Comparison of ENCODE assay signal across 1 cellular context in genomic region chr4:157994863-157995262, GRCh38.
TF ChIP-seq lines count a peak whose summit lies in the region.

No MANE protein-coding gene starts in this region.

TF ChIP-seq in HepG2, 621 proteins besides CTCF, POLR2A, EP300 and RAD21 (continued from another document and continues in another):
- TF ChIP-seq, protein P1, sequence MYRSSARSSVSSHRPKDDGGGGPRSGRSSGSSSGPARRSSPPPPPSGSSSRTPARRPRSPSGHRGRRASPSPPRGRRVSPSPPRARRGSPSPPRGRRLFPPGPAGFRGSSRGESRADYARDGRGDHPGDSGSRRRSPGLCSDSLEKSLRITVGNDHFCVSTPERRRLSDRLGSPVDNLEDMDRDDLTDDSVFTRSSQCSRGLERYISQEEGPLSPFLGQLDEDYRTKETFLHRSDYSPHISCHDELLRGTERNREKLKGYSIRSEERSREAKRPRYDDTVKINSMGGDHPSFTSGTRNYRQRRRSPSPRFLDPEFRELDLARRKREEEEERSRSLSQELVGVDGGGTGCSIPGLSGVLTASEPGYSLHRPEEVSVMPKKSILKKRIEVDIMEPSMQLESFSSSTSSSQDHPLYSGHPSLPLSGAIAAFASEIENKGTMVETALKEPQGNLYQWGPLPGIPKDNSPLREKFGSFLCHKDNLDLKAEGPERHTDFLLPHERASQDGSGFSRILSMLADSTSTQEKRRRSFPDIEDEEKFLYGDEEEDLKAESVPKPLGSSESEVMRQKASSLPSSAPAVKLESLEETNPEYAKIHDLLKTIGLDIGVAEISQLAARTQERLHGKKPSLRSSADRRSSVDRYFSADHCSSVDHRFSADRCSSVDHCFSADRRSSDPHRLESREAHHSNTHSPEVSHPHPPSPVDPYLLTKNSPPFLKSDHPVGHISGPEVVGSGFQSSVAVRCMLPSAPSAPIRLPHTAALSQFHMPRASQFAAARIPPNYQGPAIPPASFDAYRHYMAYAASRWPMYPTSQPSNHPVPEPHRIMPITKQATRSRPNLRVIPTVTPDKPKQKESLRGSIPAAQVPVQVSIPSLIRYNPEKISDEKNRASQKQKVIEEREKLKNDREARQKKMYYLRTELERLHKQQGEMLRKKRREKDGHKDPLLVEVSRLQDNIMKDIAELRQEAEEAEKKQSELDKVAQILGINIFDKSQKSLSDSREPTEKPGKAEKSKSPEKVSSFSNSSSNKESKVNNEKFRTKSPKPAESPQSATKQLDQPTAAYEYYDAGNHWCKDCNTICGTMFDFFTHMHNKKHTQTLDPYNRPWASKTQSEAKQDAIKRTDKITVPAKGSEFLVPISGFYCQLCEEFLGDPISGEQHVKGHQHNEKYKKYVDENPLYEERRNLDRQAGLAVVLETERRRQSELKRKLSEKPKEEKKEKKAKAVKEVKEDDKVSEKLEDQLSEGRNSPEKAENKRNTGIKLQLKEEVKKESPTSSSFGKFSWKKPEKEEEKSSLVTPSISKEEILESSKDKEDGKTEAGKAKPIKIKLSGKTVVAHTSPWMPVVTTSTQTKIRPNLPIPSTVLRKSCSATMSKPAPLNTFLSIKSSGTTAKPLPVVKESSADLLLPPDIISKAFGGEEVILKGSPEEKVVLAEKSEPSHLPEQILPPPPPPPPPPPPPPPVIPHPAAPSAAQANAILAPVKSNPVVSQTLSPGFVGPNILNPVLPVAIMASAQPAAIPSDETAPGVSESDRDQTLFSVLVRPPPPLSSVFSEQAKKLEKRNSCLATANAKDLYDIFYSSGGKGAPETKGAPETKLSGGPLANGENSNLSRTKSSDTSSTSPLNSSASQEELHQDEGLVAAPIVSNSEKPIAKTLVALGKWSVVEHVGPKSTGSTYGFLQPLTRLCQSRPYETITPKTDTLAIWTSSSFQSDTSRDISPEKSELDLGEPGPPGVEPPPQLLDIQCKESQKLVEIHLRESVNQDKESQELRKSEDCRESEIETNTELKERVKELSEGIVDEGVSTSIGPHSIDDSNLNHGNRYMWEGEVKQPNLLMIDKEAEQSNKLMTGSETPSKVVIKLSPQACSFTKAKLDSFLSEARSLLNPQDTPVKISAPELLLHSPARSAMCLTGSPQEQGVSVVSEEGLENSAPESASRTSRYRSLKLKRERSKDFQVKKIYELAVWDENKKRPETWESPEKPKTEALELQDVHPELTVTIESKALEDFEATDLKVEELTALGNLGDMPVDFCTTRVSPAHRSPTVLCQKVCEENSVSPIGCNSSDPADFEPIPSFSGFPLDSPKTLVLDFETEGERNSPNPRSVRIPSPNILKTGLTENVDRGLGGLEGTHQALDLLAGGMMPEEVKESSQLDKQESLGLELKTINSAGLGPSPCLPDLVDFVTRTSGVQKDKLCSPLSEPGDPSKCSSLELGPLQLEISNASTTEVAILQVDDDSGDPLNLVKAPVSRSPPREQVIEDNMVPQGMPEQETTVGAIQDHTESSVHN (CRISPR knock-in tag; IDR thresholded peaks at IDR 0.05), result no peak
- TF ChIP-seq, protein P2, sequence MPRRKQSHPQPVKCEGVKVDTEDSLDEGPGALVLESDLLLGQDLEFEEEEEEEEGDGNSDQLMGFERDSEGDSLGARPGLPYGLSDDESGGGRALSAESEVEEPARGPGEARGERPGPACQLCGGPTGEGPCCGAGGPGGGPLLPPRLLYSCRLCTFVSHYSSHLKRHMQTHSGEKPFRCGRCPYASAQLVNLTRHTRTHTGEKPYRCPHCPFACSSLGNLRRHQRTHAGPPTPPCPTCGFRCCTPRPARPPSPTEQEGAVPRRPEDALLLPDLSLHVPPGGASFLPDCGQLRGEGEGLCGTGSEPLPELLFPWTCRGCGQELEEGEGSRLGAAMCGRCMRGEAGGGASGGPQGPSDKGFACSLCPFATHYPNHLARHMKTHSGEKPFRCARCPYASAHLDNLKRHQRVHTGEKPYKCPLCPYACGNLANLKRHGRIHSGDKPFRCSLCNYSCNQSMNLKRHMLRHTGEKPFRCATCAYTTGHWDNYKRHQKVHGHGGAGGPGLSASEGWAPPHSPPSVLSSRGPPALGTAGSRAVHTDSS (CRISPR knock-in tag; conservative IDR thresholded peaks at IDR 0.05), result no peak
- TF ChIP-seq, protein P3, sequence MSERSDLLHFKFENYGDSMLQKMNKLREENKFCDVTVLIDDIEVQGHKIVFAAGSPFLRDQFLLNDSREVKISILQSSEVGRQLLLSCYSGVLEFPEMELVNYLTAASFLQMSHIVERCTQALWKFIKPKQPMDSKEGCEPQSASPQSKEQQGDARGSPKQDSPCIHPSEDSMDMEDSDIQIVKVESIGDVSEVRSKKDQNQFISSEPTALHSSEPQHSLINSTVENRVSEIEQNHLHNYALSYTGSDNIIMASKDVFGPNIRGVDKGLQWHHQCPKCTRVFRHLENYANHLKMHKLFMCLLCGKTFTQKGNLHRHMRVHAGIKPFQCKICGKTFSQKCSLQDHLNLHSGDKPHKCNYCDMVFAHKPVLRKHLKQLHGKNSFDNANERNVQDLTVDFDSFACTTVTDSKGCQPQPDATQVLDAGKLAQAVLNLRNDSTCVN (CRISPR knock-in tag; IDR thresholded peaks at IDR 0.05; ENCODE audit: borderline replicate concordance), result peak; percentile 75; the same call in 1 of the 2 replicates
- TF ChIP-seq MXD3 (CRISPR knock-in tag; IDR thresholded peaks at IDR 0.05), result no peak; the same call in 1 of the 2 replicates
- TF ChIP-seq SP5 (CRISPR knock-in tag; IDR thresholded peaks at IDR 0.05; ENCODE audit: borderline replicate concordance, low read depth), result peak; percentile 43; the same call in 1 of the 2 replicates
- 0 out of 2 replicates have a peak, but pooled peaks have one; percentile 39 for TF ChIP-seq JUND (CRISPR knock-in tag; IDR thresholded peaks at IDR 0.05)
- no peak for TF ChIP-seq ZNF383 (CRISPR knock-in tag; IDR thresholded peaks at IDR 0.05; ENCODE audit: borderline replicate concordance)
- peak; percentile 69 for TF ChIP-seq POGK (CRISPR knock-in tag; conservative IDR thresholded peaks at IDR 0.05)
- no peak for TF ChIP-seq ZNF816 (CRISPR knock-in tag; IDR thresholded peaks at IDR 0.05; ENCODE audit: borderline replicate concordance)
- TF ChIP-seq, protein P4, sequence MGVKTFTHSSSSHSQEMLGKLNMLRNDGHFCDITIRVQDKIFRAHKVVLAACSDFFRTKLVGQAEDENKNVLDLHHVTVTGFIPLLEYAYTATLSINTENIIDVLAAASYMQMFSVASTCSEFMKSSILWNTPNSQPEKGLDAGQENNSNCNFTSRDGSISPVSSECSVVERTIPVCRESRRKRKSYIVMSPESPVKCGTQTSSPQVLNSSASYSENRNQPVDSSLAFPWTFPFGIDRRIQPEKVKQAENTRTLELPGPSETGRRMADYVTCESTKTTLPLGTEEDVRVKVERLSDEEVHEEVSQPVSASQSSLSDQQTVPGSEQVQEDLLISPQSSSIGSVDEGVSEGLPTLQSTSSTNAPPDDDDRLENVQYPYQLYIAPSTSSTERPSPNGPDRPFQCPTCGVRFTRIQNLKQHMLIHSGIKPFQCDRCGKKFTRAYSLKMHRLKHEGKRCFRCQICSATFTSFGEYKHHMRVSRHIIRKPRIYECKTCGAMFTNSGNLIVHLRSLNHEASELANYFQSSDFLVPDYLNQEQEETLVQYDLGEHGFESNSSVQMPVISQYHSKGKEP (CRISPR knock-in tag; IDR thresholded peaks at IDR 0.05), result 0 out of 2 replicates have a peak, but pooled peaks have one; percentile 35
- TF ChIP-seq BRD4 (CRISPR knock-in tag; IDR thresholded peaks at IDR 0.05), result no peak
- TF ChIP-seq, protein P5, sequence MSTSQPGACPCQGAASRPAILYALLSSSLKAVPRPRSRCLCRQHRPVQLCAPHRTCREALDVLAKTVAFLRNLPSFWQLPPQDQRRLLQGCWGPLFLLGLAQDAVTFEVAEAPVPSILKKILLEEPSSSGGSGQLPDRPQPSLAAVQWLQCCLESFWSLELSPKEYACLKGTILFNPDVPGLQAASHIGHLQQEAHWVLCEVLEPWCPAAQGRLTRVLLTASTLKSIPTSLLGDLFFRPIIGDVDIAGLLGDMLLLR (CRISPR knock-in tag; IDR thresholded peaks at IDR 0.05), result no peak
- TF ChIP-seq SMARCE1 (IDR thresholded peaks at IDR 0.05; ENCODE audit: borderline replicate concordance), result 0 out of 2 replicates have a peak, but pooled peaks have one; percentile 66
- no peak for TF ChIP-seq ZNF775 (CRISPR knock-in tag; IDR thresholded peaks at IDR 0.05; ENCODE audit: borderline replicate concordance)
- no peak; the same call in 1 of the 2 replicates for TF ChIP-seq ZNF556 (CRISPR knock-in tag; IDR thresholded peaks at IDR 0.05; ENCODE audit: borderline replicate concordance)
- peak; percentile 53; the same call in 1 of the 2 replicates for TF ChIP-seq ZBTB33 (CRISPR knock-in tag; IDR thresholded peaks at IDR 0.05)
- no peak for TF ChIP-seq PCBP2 (optimal IDR thresholded peaks at IDR 0.05; ENCODE audit: low read depth, low read length, poor library complexity, severe bottlenecking)
- no peak for TF ChIP-seq XRCC5 (optimal IDR thresholded peaks at IDR 0.05; ENCODE audit: low read length)
- no peak for TF ChIP-seq ZNF101 (CRISPR knock-in tag; IDR thresholded peaks at IDR 0.05; ENCODE audit: borderline replicate concordance, low read depth)
- TF ChIP-seq, protein P6, sequence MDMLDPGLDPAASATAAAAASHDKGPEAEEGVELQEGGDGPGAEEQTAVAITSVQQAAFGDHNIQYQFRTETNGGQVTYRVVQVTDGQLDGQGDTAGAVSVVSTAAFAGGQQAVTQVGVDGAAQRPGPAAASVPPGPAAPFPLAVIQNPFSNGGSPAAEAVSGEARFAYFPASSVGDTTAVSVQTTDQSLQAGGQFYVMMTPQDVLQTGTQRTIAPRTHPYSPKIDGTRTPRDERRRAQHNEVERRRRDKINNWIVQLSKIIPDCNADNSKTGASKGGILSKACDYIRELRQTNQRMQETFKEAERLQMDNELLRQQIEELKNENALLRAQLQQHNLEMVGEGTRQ (IDR thresholded peaks at IDR 0.05; ENCODE audit: low read depth, low read length), result no peak
- TF ChIP-seq, protein P6 (CRISPR knock-in tag; IDR thresholded peaks at IDR 0.05; ENCODE audit: borderline replicate concordance), result no peak
- peak; percentile 78; the same call in 1 of the 2 replicates for TF ChIP-seq ZMYM4 (CRISPR knock-in tag; IDR thresholded peaks at IDR 0.05)
- no peak for TF ChIP-seq ZNF569 (CRISPR knock-in tag; IDR thresholded peaks at IDR 0.05; ENCODE audit: borderline replicate concordance)
- TF ChIP-seq HMG20A (CRISPR knock-in tag; IDR thresholded peaks at IDR 0.05; ENCODE audit: borderline replicate concordance), result peak; percentile 100
- no peak for TF ChIP-seq REXO4 (CRISPR knock-in tag; IDR thresholded peaks at IDR 0.05; ENCODE audit: borderline replicate concordance)
- no peak for TF ChIP-seq KAT2B (IDR thresholded peaks at IDR 0.05; ENCODE audit: borderline replicate concordance, low read depth, low read length)
- no peak for TF ChIP-seq FOXM1 (CRISPR knock-in tag; IDR thresholded peaks at IDR 0.05)
- no peak for TF ChIP-seq SRY (CRISPR knock-in tag; IDR thresholded peaks at IDR 0.05)
- no peak for TF ChIP-seq CBX1 (IDR thresholded peaks at IDR 0.05; ENCODE audit: low read depth)
- no peak for TF ChIP-seq HNRNPUL1 (IDR thresholded peaks at IDR 0.05; ENCODE audit: low read depth, low read length)
- TF ChIP-seq SKI (IDR thresholded peaks at IDR 0.05; ENCODE audit: partially characterized antibody), result peak; percentile 96
- TF ChIP-seq ZNF570 (CRISPR knock-in tag; IDR thresholded peaks at IDR 0.05; ENCODE audit: borderline replicate concordance), result no peak
- TF ChIP-seq CBFB (CRISPR knock-in tag; IDR thresholded peaks at IDR 0.05), result peak; percentile 89
- no peak for TF ChIP-seq BRCA1 (CRISPR knock-in tag; IDR thresholded peaks at IDR 0.05)
- no peak for TF ChIP-seq U2AF2 (IDR thresholded peaks at IDR 0.05; ENCODE audit: low read depth, low read length)
- TF ChIP-seq, protein P7, sequence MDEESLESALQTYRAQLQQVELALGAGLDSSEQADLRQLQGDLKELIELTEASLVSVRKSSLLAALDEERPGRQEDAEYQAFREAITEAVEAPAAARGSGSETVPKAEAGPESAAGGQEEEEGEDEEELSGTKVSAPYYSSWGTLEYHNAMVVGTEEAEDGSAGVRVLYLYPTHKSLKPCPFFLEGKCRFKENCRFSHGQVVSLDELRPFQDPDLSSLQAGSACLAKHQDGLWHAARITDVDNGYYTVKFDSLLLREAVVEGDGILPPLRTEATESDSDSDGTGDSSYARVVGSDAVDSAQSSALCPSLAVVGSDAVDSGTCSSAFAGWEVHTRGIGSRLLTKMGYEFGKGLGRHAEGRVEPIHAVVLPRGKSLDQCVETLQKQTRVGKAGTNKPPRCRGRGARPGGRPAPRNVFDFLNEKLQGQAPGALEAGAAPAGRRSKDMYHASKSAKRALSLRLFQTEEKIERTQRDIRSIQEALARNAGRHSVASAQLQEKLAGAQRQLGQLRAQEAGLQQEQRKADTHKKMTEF (CRISPR knock-in tag; IDR thresholded peaks at IDR 0.05), result peak; percentile 97
